ENCODE assay signal across 1 cellular context in genomic region chr17:78332530-78332929, GRCh38.
TF ChIP-seq lines count a peak whose summit lies in the region.

No MANE protein-coding gene starts in this region.

TF ChIP-seq in IMR-90, 13 proteins besides CTCF, POLR2A, EP300 and RAD21:
- no peak for TF ChIP-seq MXI1 (IDR thresholded peaks at IDR 0.05; ENCODE audit: borderline replicate concordance, low read depth, low read length)
- no peak for TF ChIP-seq FOS (IDR thresholded peaks at IDR 0.05; ENCODE audit: low read depth, low read length)
- no peak for TF ChIP-seq MAZ (IDR thresholded peaks at IDR 0.05; ENCODE audit: borderline replicate concordance, low read depth, low read length)
- TF ChIP-seq BHLHE40 (IDR thresholded peaks at IDR 0.05; ENCODE audit: low read depth, low read length): no peak
- no peak for TF ChIP-seq RCOR1 (IDR thresholded peaks at IDR 0.05; ENCODE audit: insufficient replicate concordance, low read length)
- TF ChIP-seq CHD1 (IDR thresholded peaks at IDR 0.05; ENCODE audit: low read depth, low read length): no peak
- no peak for TF ChIP-seq RFX5 (IDR thresholded peaks at IDR 0.05; ENCODE audit: low read depth, low read length)
- no peak for TF ChIP-seq SMC3 (IDR thresholded peaks at IDR 0.05; ENCODE audit: low read depth, low read length)
- TF ChIP-seq USF2 (IDR thresholded peaks at IDR 0.05; ENCODE audit: low read depth, low read length): no peak
- no peak for TF ChIP-seq CEBPB (IDR thresholded peaks at IDR 0.05; ENCODE audit: low read depth, low read length)
- TF ChIP-seq MAFK (IDR thresholded peaks at IDR 0.05; ENCODE audit: low read depth, low read length): no peak
- no peak for TF ChIP-seq NFE2L2 (IDR thresholded peaks at IDR 0.05; ENCODE audit: low read depth, low read length)
- no peak for TF ChIP-seq ELK1 (IDR thresholded peaks at IDR 0.05; ENCODE audit: borderline replicate concordance, low read depth, low read length)
